ENCODE assay signal across 10 cellular contexts in genomic region chr14:67964391-67964812, GRCh38.
DNase-seq lines count a peak whose midpoint lies in the region; ATAC-seq, FAIRE-seq and TF ChIP-seq lines count a peak whose summit lies in the region.
"Had no signal": no experiment of that assay in that cellular context is flagged by ENCODE, and none has a peak within 500 bp of the region (broad histone marks: within the 10 kb centered on the region; RNA-seq: fewer than 3 reads in every experiment).

No MANE protein-coding gene starts in this region.

- CTCF ChIA-PET in activated CD8-positive, alpha-beta T cell treated with anti-CD3 and anti-CD28 coated beads for 36 hours (lab: Charles Lee): interaction anchor here (0.6 kb wide), 1 partner anchor 11 kb away, joined by 3 read pairs; no protein-coding TSS in a partner anchor

- H3K4me3 Mint-ChIP-seq in activated CD8-positive, alpha-beta T cell treated with anti-CD3 and anti-CD28 coated beads for 36 hours: no peak overlapping the region
- H3K4me3 Mint-ChIP-seq: naive B cell had no signal

- DNase-seq in NCI-H146 treated with DMSO at 0.1 percent for 48 hours (lab: John Stamatoyannopoulos, UW; ENCODE audit: unreplicated experiment) (peak; percentile 7), NCI-H146 (lab: John Stamatoyannopoulos, UW) (no peak), colonic mucosa (no peak), mesenchymal stem cell (peak; percentile 61), urothelium cell line (ENCODE audit: low spot score) (no peak), glomerular visceral epithelial cell (ENCODE audit: extremely low spot score) (no peak), mucosa of gallbladder (ENCODE audit: low spot score) (no peak)
- no peak for DNase-seq in activated CD8-positive, alpha-beta T cell treated with anti-CD3 and anti-CD28 coated beads for 36 hours
- DNase-seq: activated gamma-delta T cell treated with Interleukin-2 at 50 U/mL for 16 hours, naive B cell had no signal

- no peaks in the 10 kb centered on the region for H3K27me3 Mint-ChIP-seq in activated CD8-positive, alpha-beta T cell treated with anti-CD3 and anti-CD28 coated beads for 36 hours
- H3K27me3 Mint-ChIP-seq: naive B cell had no signal

- no peak overlapping the region for H3K4me2 ChIP-seq in mesenchymal stem cell (ENCODE audit: low read length, poor library complexity, severe bottlenecking)

- H3K23ac ChIP-seq in mesenchymal stem cell (ENCODE audit: low read length in 2 of 2): no peak overlapping the region

- no peak overlapping the region for H3K14ac ChIP-seq in mesenchymal stem cell (ENCODE audit: low read length in 2 of 2)

- no peak overlapping the region for H2AFZ ChIP-seq in mesenchymal stem cell (ENCODE audit: low read depth, low read length)

- H3K9ac ChIP-seq in colonic mucosa (ENCODE audit: low read depth in 2 of 2, low read length in 2 of 2): peak overlapping the region in 1 of 2 donors; percentile 41
- H3K9ac ChIP-seq in mesenchymal stem cell (ENCODE audit: low read length): peak overlapping the region; percentile 95

- peaks cover 8% of the 10 kb centered on the region for H3K4me1 ChIP-seq in colonic mucosa
- no peaks in the 10 kb centered on the region for H3K4me1 ChIP-seq in mesenchymal stem cell (ENCODE audit: control insufficient read depth, insufficient read depth, low read depth, low read length)

- no peak overlapping the region for H4K91ac ChIP-seq in mesenchymal stem cell (ENCODE audit: low read length)

- H3K4me3 ChIP-seq in colonic mucosa: no peak overlapping the region
- H3K4me3 ChIP-seq in mesenchymal stem cell (ENCODE audit: insufficient read depth in 1 of 2, low read depth in 1 of 2, low read length in 2 of 2): peak overlapping the region in 1 of 2 experiments; percentile 68

- no peak overlapping the region for H3K27ac Mint-ChIP-seq in activated CD8-positive, alpha-beta T cell treated with anti-CD3 and anti-CD28 coated beads for 36 hours

- H4K8ac ChIP-seq in mesenchymal stem cell (ENCODE audit: low read length): no peak overlapping the region

- H3K4me1 Mint-ChIP-seq in activated CD8-positive, alpha-beta T cell treated with anti-CD3 and anti-CD28 coated beads for 36 hours (ENCODE audit: low read depth): no peaks in the 10 kb centered on the region

- peak overlapping the region; percentile 83 for H3K27ac ChIP-seq in colonic mucosa
- H3K27ac ChIP-seq in mesenchymal stem cell (ENCODE audit: low read length, poor library complexity, severe bottlenecking): no peak overlapping the region

- H2BK15ac ChIP-seq in mesenchymal stem cell (ENCODE audit: low read depth, poor library complexity, severe bottlenecking): no peak overlapping the region

- no peak overlapping the region for H2BK120ac ChIP-seq in mesenchymal stem cell (ENCODE audit: low read depth, low read length)

- H3K36me3 Mint-ChIP-seq in activated CD8-positive, alpha-beta T cell treated with anti-CD3 and anti-CD28 coated beads for 36 hours (ENCODE audit: low read depth): peaks cover 28% of the 10 kb centered on the region

- H3K4ac ChIP-seq in mesenchymal stem cell (ENCODE audit: low read depth in 1 of 2, low read length in 2 of 2): no peak overlapping the region

- no peak for TF ChIP-seq CTCF in colonic mucosa (IDR thresholded peaks at IDR 0.05)
- TF ChIP-seq CTCF in activated CD8-positive, alpha-beta T cell treated with anti-CD3 and anti-CD28 coated beads for 36 hours (IDR thresholded peaks at IDR 0.05): no peak

- ATAC-seq in activated CD8-positive, alpha-beta T cell treated with anti-CD3 and anti-CD28 coated beads for 36 hours: no peak

- intact Hi-C loops in colonic mucosa (cut with DNase I): no loop called here
- intact Hi-C loops in activated CD8-positive, alpha-beta T cell treated with anti-CD3 and anti-CD28 coated beads for 36 hours (cut with micrococcal nuclease): no loop called here

- H3K36me3 ChIP-seq in colonic mucosa: no peaks in the 10 kb centered on the region
- H3K36me3 ChIP-seq in mesenchymal stem cell (ENCODE audit: control insufficient read depth in 1 of 2, insufficient read depth in 2 of 2, low read depth in 1 of 2, low read length in 2 of 2): no peaks in the 10 kb centered on the region

- 90% methylated on average over 3 of the region's 4 CpGs for WGBS in mesenchymal stem cell

- H3K9me3 ChIP-seq in colonic mucosa: no peaks in the 10 kb centered on the region
- no peaks in the 10 kb centered on the region for H3K9me3 ChIP-seq in mesenchymal stem cell (ENCODE audit: control insufficient read depth, low read length)

- H2BK12ac ChIP-seq in mesenchymal stem cell (ENCODE audit: low read length in 2 of 2): no peak overlapping the region

- H3K9me3 Mint-ChIP-seq in activated CD8-positive, alpha-beta T cell treated with anti-CD3 and anti-CD28 coated beads for 36 hours: peaks cover 5% of the 10 kb centered on the region

- H2AK5ac ChIP-seq in mesenchymal stem cell (ENCODE audit: low read length, severe bottlenecking): no peak overlapping the region

- POLR2A ChIA-PET in activated CD8-positive, alpha-beta T cell treated with anti-CD3 and anti-CD28 coated beads for 36 hours (lab: Charles Lee): no interaction called here

- H2BK5ac ChIP-seq in mesenchymal stem cell (ENCODE audit: low read depth, low read length, poor library complexity, severe bottlenecking): no peak overlapping the region

- FAIRE-seq in urothelium cell line (lab: Jason Lieb, UNC): peak; percentile 85

- H3K18ac ChIP-seq in mesenchymal stem cell (ENCODE audit: low read depth in 1 of 2, low read length in 2 of 2): no peak overlapping the region

- H3K27me3 ChIP-seq in colonic mucosa (no peaks in the 10 kb centered on the region), mesenchymal stem cell (ENCODE audit: control insufficient read depth in 1 of 2, insufficient read depth in 1 of 2, low read length in 2 of 2) (no peaks in the 10 kb centered on the region)

- H3K79me1 ChIP-seq in mesenchymal stem cell (replicated peaks; ENCODE audit: low read length, poor library complexity, severe bottlenecking): no peaks in the 10 kb centered on the region

Comparison
In these comparisons a context has a peak if more than half of its experiments do, and no peak if none do; other contexts are left out.
1. DNase-seq: peak in NCI-H146 treated with DMSO at 0.1 percent for 48 hours (single experiment) and mesenchymal stem cell (single experiment); none in NCI-H146 (single experiment), colonic mucosa (single experiment), urothelium cell line (single experiment), glomerular visceral epithelial cell (single experiment), activated CD8-positive, alpha-beta T cell treated with anti-CD3 and anti-CD28 coated beads for 36 hours (single experiment) and mucosa of gallbladder (single experiment).